ENCODE assay signal across 22 cellular contexts in the genomic region with DNA sequence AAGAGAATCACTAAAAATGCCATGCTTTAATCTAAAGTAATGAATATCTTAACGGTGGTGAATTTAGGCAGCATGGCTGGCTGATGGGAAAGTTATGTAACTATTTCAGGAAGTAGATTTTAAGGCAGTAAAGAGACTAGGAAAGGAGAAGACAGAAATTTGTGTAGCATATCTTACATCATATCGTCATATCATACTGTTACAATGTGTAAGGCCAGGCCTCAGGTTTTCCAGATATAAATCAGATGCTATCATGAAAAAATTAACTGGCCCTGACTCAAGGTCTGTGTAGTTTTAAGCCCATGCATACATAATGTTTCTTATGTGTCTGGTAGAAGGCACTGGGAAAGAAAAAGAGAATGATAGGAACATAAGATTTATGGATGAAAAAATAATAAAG. TPM values are rescaled to one million over a fixed set of nuclear protein-coding genes. Genes with fewer than 3 reads are reported as not detected.
"Had no signal": no experiment of that assay in that cellular context is flagged by ENCODE, and none has a peak within 500 bp of the region (broad histone marks: within the 10 kb centered on the region; RNA-seq: fewer than 3 reads in every experiment).

No MANE protein-coding gene starts in this region.

- H3K27ac ChIP-seq: colonic mucosa, esophagus squamous epithelium, gastrocnemius medialis, left ventricle myocardium inferior, neural progenitor cell, spleen, thoracic aorta had no signal

- H3K4me1 ChIP-seq: colonic mucosa, esophagus squamous epithelium, gastrocnemius medialis, left ventricle myocardium inferior, neural progenitor cell, spleen had no signal

- H3K27me3 ChIP-seq: colonic mucosa, dorsolateral prefrontal cortex, esophagus squamous epithelium, gastrocnemius medialis, neural progenitor cell, spleen had no signal

- H2AFZ ChIP-seq: neural progenitor cell had no signal

- H3K4me2 ChIP-seq: neural progenitor cell had no signal

- DNase-seq: activated B cell treated with CpG ODN at 0.5 μM for 24 hours; activated CD4-positive, alpha-beta T cell treated with anti-CD3 and anti-CD28 coated beads for 36 hours; activated CD4-positive, alpha-beta T cell treated with anti-CD3 and anti-CD28 coated beads, Interleukin-2, amount 50 U/mL, for 48 hours; activated CD8-positive, alpha-beta memory T cell treated with anti-CD3 and anti-CD28 coated beads, Interleukin-2, amount 50 U/mL, for 48 hours; activated naive CD4-positive, alpha-beta T cell treated with anti-CD3 and anti-CD28 coated beads for 36 hours; activated naive CD8-positive, alpha-beta T cell treated with anti-CD3 and anti-CD28 coated beads, Interleukin-2, amount 10 ng/mL, durations not matched to agents 7 days and 5 days; activated T-cell treated with anti-CD3 and anti-CD28 coated beads, Interleukin-2, amount 50 U/mL, for 4 hours; amygdala; colonic mucosa; dorsolateral prefrontal cortex; esophagus squamous epithelium; gastrocnemius medialis; hippocampal formation; left ventricle myocardium inferior; naive thymus-derived CD4-positive, alpha-beta T cell; retina; spleen; stimulated activated CD4-positive, alpha-beta T cell treated with anti-CD3 and anti-CD28 coated beads, Interleukin-4, amount 100 ng/mL, for 24 hours; stimulated activated naive CD4-positive, alpha-beta T cell treated with Interleukin-2 at 50 U/mL for 16 hours; T-helper 9 cell had no signal

- H3K9me3 ChIP-seq: colonic mucosa, esophagus squamous epithelium, gastrocnemius medialis, thoracic aorta had no signal

- ATAC-seq: activated CD4-positive, alpha-beta T cell treated with anti-CD3 and anti-CD28 coated beads for 36 hours; activated T-cell treated with anti-CD3 and anti-CD28 coated beads, Interleukin-2, amount 50 U/mL, for 4 hours; gastrocnemius medialis; naive thymus-derived CD4-positive, alpha-beta T cell had no signal

- H3K36me3 ChIP-seq: colonic mucosa, esophagus squamous epithelium, gastrocnemius medialis, left ventricle myocardium inferior, neural progenitor cell, spleen, thoracic aorta had no signal

- H3K9ac ChIP-seq: neural progenitor cell had no signal

- H3K4me3 ChIP-seq: colonic mucosa, dorsolateral prefrontal cortex, esophagus squamous epithelium, gastrocnemius medialis, left ventricle myocardium inferior, neural progenitor cell, spleen, thoracic aorta had no signal

RNA-seq across cellular contexts. Expression of gene FAP, which starts 8.9 kb away (rescaled TPM):
- polyA plus RNA-seq: naive thymus-derived CD4-positive, alpha-beta T cell had no signal
